In genomic region chr7:84183741-84184140, GRCh38 we compare ENCODE assay signal across 26 cellular contexts.
"Had no signal": no experiment of that assay in that cellular context is flagged by ENCODE, and none has a peak within 500 bp of the region (broad histone marks: within the 10 kb centered on the region; RNA-seq: fewer than 3 reads in every experiment).

No MANE protein-coding gene starts in this region.

- H3K36me3 Mint-ChIP-seq: natural killer cell; stimulated activated memory B cell treated with anti-CD40 and anti-IgM and Interleukin-4, amounts not matched to agents 10 μg/mL and 1 μg/mL and 100 μg/mL, for 72 hours had no signal

- H3K27ac ChIP-seq: colonic mucosa, epithelial cell of prostate, foreskin keratinocyte, lower lobe of right lung, ovary, psoas muscle, skin epidermis, spleen, thoracic aorta, tibial nerve, upper lobe of left lung had no signal

- H3K27me3 ChIP-seq: colonic mucosa, foreskin keratinocyte, ovary, spleen, tibial nerve, upper lobe of left lung had no signal

- H3K9me3 ChIP-seq: colonic mucosa, lower lobe of right lung, ovary, psoas muscle, spleen, thoracic aorta, tibial nerve, upper lobe of left lung had no signal

- H3K27ac Mint-ChIP-seq: dendritic cell treated with granulocyte-macrophage colony-stimulating factor and Interleukin-4, amounts not matched to agents 40 ng/mL and 50 ng/mL, for 4 days; endodermal cell; natural killer cell; stimulated activated memory B cell treated with anti-CD40 and anti-IgM and Interleukin-4, amounts not matched to agents 10 μg/mL and 1 μg/mL and 100 μg/mL, for 72 hours had no signal

- H3K36me3 ChIP-seq: colonic mucosa, lower lobe of right lung, ovary, spleen, thoracic aorta, tibial nerve, upper lobe of left lung had no signal

- ATAC-seq: esophagus mucosa; foreskin keratinocyte; left ventricle myocardium superior; lower lobe of right lung; natural killer cell; psoas muscle; right cardiac atrium; stimulated activated memory B cell treated with anti-CD40 and anti-IgM and Interleukin-4, amounts not matched to agents 10 μg/mL and 1 μg/mL and 100 μg/mL, for 72 hours; stimulated activated naive CD8-positive, alpha-beta T cell treated with anti-CD3 and anti-CD28 coated beads, Interleukin-15, Interleukin-2, amounts not matched to agents 100 U/mL and 50 U/mL, for 24 hours had no signal

- DNase-seq: colonic mucosa; effector CD8-positive, alpha-beta T cell; endodermal cell; foreskin keratinocyte; glutamatergic neuron; left ventricle myocardium superior; lower lobe of right lung; natural killer cell; occipital lobe; ovary; posterior cingulate gyrus; psoas muscle; right cardiac atrium; spleen; stimulated activated CD4-positive, alpha-beta T cell treated with anti-CD3 and anti-CD28 coated beads, Interleukin-4, amount 100 ng/mL, for 4 hours; stimulated activated naive CD8-positive, alpha-beta T cell treated with anti-CD3 and anti-CD28 coated beads, Interleukin-15, Interleukin-2, amounts not matched to agents 100 U/mL and 50 U/mL, for 24 hours; upper lobe of left lung had no signal

- H3K9me3 Mint-ChIP-seq: dendritic cell treated with granulocyte-macrophage colony-stimulating factor and Interleukin-4, amounts not matched to agents 40 ng/mL and 50 ng/mL, for 4 days; endodermal cell had no signal

- H3K4me3 Mint-ChIP-seq: dendritic cell treated with granulocyte-macrophage colony-stimulating factor and Interleukin-4, amounts not matched to agents 40 ng/mL and 50 ng/mL, for 4 days; endodermal cell; natural killer cell; stimulated activated memory B cell treated with anti-CD40 and anti-IgM and Interleukin-4, amounts not matched to agents 10 μg/mL and 1 μg/mL and 100 μg/mL, for 72 hours had no signal

- H3K27me3 Mint-ChIP-seq: dendritic cell treated with granulocyte-macrophage colony-stimulating factor and Interleukin-4, amounts not matched to agents 40 ng/mL and 50 ng/mL, for 4 days; stimulated activated memory B cell treated with anti-CD40 and anti-IgM and Interleukin-4, amounts not matched to agents 10 μg/mL and 1 μg/mL and 100 μg/mL, for 72 hours had no signal

- H3K4me1 ChIP-seq: colonic mucosa, psoas muscle, tibial nerve had no signal

- FAIRE-seq: keratinocyte, urothelium cell line had no signal

- H3K4me1 Mint-ChIP-seq: natural killer cell; stimulated activated memory B cell treated with anti-CD40 and anti-IgM and Interleukin-4, amounts not matched to agents 10 μg/mL and 1 μg/mL and 100 μg/mL, for 72 hours had no signal

- H3K4me3 ChIP-seq: colonic mucosa, lower lobe of right lung, ovary, psoas muscle, skin epidermis, spleen, thoracic aorta, tibial nerve, upper lobe of left lung had no signal
